8 cellular contexts compared by ENCODE assay signal in the genomic region with DNA sequence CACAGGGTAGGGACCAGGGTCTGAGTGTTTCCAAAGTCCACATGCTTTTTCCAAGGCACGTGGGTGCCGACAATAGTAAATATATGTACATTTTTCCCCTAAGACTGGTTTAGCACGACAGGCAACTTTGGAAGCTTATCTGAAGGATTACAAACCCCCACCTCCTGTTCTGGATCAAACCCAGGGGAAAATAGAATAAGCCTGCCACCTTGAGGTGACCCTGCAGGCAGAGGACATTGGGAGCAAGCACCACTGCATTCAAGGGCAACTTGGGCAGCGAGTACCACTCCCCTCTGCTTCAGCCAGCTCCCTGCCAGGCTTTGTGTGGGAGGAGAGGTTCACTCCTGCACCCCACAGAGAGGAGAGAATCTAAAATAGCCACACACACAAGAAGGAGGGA. TPM values are rescaled to one million over a fixed set of nuclear protein-coding genes. Genes with fewer than 3 reads are reported as not detected.
DNase-seq lines count a peak whose midpoint lies in the region; ATAC-seq and TF ChIP-seq lines count a peak whose summit lies in the region.

No MANE protein-coding gene starts in this region.

- DNase-seq in GM12864 (ENCODE audit: low read depth) (no peak), NCI-H1417 (lab: John Stamatoyannopoulos, UW) (peak; percentile 55 to 92 (median 77)), astrocyte of the cerebellum (ENCODE audit: low read depth) (no peak), left kidney (ENCODE audit: low read depth, low spot score) (peak; percentile 83), gastrocnemius medialis (no peak)
- DNase-seq in activated T-cell treated with anti-CD3 and anti-CD28 coated beads, Interleukin-2, amount 50 U/mL, for 1 hour: no peak

- H3K9me3 ChIP-seq in gastrocnemius medialis: no peaks in the 10 kb centered on the region

- ATAC-seq in gastrocnemius medialis: no peak
- no peak for ATAC-seq in GM18498 (IDR thresholded peaks at IDR 0.05; ENCODE audit: unreplicated experiment)
- ATAC-seq in GM18867 (IDR thresholded peaks at IDR 0.05; ENCODE audit: unreplicated experiment): no peak

- H3K27ac ChIP-seq in gastrocnemius medialis: no peak overlapping the region

- TF ChIP-seq POLR2A in gastrocnemius medialis (IDR thresholded peaks at IDR 0.05): no peak

- in situ Hi-C loops in astrocyte of the cerebellum (cut with HindIII; ENCODE audit: low sequenced_read_pairs) (loop anchor here (5.0 kb wide), 2 partner anchors 42 to 87 kb away; no protein-coding TSS in a partner anchor), gastrocnemius medialis (cut with MboI; ENCODE audit: low sequenced_read_pairs in 4 of 4) (loop anchor here in 3 of 4 donors (10.0 to 25.0 kb wide), 3 partner anchors 298 to 315 kb away; partner anchors contain the start of gene ABTB1 (in 1 of the 3))

- no peaks in the 10 kb centered on the region for H3K27me3 ChIP-seq in gastrocnemius medialis

- TF ChIP-seq CTCF in GM12864 (IDR thresholded peaks at IDR 0.05; ENCODE audit: low read depth, low read length, missing control alignments): peak; percentile 47
- peak; percentile 40 for TF ChIP-seq CTCF in astrocyte of the cerebellum (IDR thresholded peaks at IDR 0.05; ENCODE audit: low read depth, low read length, missing control alignments)
- TF ChIP-seq CTCF in gastrocnemius medialis (IDR thresholded peaks at IDR 0.05 in 4 of 5, conservative IDR thresholded peaks at IDR 0.05 in 1 of 5): no peak

- H3K36me3 ChIP-seq in gastrocnemius medialis: no peaks in the 10 kb centered on the region

- H3K4me1 ChIP-seq in gastrocnemius medialis: peaks cover 24 to 30% of the 10 kb centered on the region in 2 donors

- intact Hi-C loops in gastrocnemius medialis (cut with DNase I; ENCODE audit: low total_unique reads): loop anchor here (10.0 kb wide), 1 partner anchor 195 kb away; no protein-coding TSS in a partner anchor

- H3K4me3 ChIP-seq in GM12864 (ENCODE audit: low read depth, low read length) (no peak overlapping the region), astrocyte of the cerebellum (ENCODE audit: low read depth, low read length) (no peak overlapping the region), gastrocnemius medialis (no peak overlapping the region)

RNA-seq across cellular contexts. Expression of gene KBTBD12, which starts 44.8 kb away (rescaled TPM):
- total RNA-seq in gastrocnemius medialis: 10 to 100 TPM; 16.0 to 28.7 (median 22.1) TPM

Comparison
In these comparisons a context has a peak if more than half of its experiments do, and no peak if none do; other contexts are left out.
1. DNase-seq: peak in NCI-H1417 (3 of 3) and left kidney (single experiment); none in GM12864 (single experiment), astrocyte of the cerebellum (single experiment), gastrocnemius medialis (0 of 2) and activated T-cell treated with anti-CD3 and anti-CD28 coated beads, Interleukin-2, amount 50 U/mL, for 1 hour (single experiment).
2. CTCF ChIP-seq: peak in GM12864 (single experiment) and astrocyte of the cerebellum (single experiment); none in gastrocnemius medialis (0 of 5).